16 cellular contexts compared by ENCODE assay signal in the genomic region with DNA sequence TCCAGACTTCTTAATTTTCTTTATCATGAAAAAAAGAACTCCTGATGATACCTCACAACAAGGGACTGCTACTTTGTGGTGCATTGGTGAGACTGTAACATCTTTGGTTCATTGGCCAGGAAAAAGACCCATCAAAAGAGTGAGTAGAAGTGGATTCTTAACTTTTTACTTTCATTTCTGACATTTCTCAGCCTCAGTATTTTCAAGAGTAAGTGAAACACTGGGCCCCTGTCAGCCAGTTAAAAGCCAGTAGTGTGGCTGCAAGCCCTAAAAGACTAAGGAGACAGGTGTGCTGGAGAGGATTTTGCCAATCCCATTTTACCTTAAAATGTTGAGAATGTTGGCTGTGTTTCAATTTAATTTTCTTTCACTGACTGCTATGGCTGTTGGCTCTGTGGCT. TPM values are rescaled to one million over a fixed set of nuclear protein-coding genes. Genes with fewer than 3 reads are reported as not detected.
DNase-seq lines count a peak whose midpoint lies in the region; ATAC-seq and FAIRE-seq lines count a peak whose summit lies in the region.
"Had no signal": no experiment of that assay in that cellular context is flagged by ENCODE, and none has a peak within 500 bp of the region (broad histone marks: within the 10 kb centered on the region; RNA-seq: fewer than 3 reads in every experiment).

No MANE protein-coding gene starts in this region.

- intact Hi-C loops in activated CD4-positive, alpha-beta T cell treated with anti-CD3 and anti-CD28 coated beads for 36 hours (cut with DNase I, micrococcal nuclease) = no loop called here

- peak; percentile 26 for FAIRE-seq in GM18507 (lab: Jason Lieb, UNC)
- FAIRE-seq: H1 had no signal

- no peak overlapping the region for H3K27ac Mint-ChIP-seq in activated CD4-positive, alpha-beta T cell treated with anti-CD3 and anti-CD28 coated beads for 36 hours

- no peak overlapping the region for H3K4me3 Mint-ChIP-seq in activated CD4-positive, alpha-beta T cell treated with anti-CD3 and anti-CD28 coated beads for 36 hours

- no peak for DNase-seq in activated CD4-positive, alpha-beta T cell treated with anti-CD3 and anti-CD28 coated beads for 36 hours
- DNase-seq in activated CD4-positive, alpha-beta T cell treated with anti-CD3 and anti-CD28 coated beads, Interleukin-2, amount 50 U/mL, for 48 hours = no peak
- DNase-seq in GM18507 (ENCODE audit: extremely low spot score, insufficient read length, low read depth) (no peak), T1000 (lab: John Stamatoyannopoulos, UW) (no peak), C1 segment of cervical spinal cord (lab: John Stamatoyannopoulos, UW) (no peak)
- no peak for DNase-seq in activated T-cell treated with anti-CD3 and anti-CD28 coated beads, Interleukin-2, amount 50 U/mL, for 1 hour
- DNase-seq: KBM-7, NCI-H1048, NCI-H1436 treated with DMSO at 0.1 percent for 48 hours, NCI-H2029 treated with DMSO at 0.1 percent for 48 hours, NCI-H510A, NCI-H774, PC-3 had no signal

- peak; percentile 30 for ATAC-seq in activated CD4-positive, alpha-beta T cell treated with anti-CD3 and anti-CD28 coated beads for 36 hours
- ATAC-seq in GM21447 (IDR thresholded peaks at IDR 0.05; ENCODE audit: unreplicated experiment) (peak; percentile 70), HG03196 (IDR thresholded peaks at IDR 0.05; ENCODE audit: unreplicated experiment) (peak; percentile 48)
- ATAC-seq: PC-3 had no signal

- no peaks in the 10 kb centered on the region for H3K27me3 Mint-ChIP-seq in activated CD4-positive, alpha-beta T cell treated with anti-CD3 and anti-CD28 coated beads for 36 hours

- CTCF ChIA-PET in activated CD4-positive, alpha-beta T cell treated with anti-CD3 and anti-CD28 coated beads for 36 hours (lab: Charles Lee) = no interaction called here

- no peaks in the 10 kb centered on the region for H3K9me3 Mint-ChIP-seq in activated CD4-positive, alpha-beta T cell treated with anti-CD3 and anti-CD28 coated beads for 36 hours (ENCODE audit: low read depth)

- H3K4me1 Mint-ChIP-seq in activated CD4-positive, alpha-beta T cell treated with anti-CD3 and anti-CD28 coated beads for 36 hours = peaks cover 16% of the 10 kb centered on the region

- POLR2A ChIA-PET in activated CD4-positive, alpha-beta T cell treated with anti-CD3 and anti-CD28 coated beads for 36 hours (lab: Charles Lee) = no interaction called here

- no peaks in the 10 kb centered on the region for H3K36me3 Mint-ChIP-seq in activated CD4-positive, alpha-beta T cell treated with anti-CD3 and anti-CD28 coated beads for 36 hours (ENCODE audit: low read depth)

RNA-seq across cellular contexts. Expression of a gene that starts 36.6 kb away (rescaled TPM):
- total RNA-seq in activated CD4-positive, alpha-beta T cell treated with anti-CD3 and anti-CD28 coated beads for 36 hours = 10 to 100 TPM; 70.2 to 88.7 TPM
- total RNA-seq: PC-3 had no signal
